In genomic region chr11:61893981-61894380, GRCh38 we compare ENCODE assay signal across 14 cellular contexts. TPM values are rescaled to one million over a fixed set of nuclear protein-coding genes. Genes with fewer than 3 reads are reported as not detected.
A peak's percentile ranks its signal among the peaks of the same experiment; 100 is the strongest.
DNase-seq lines count a peak whose midpoint lies in the region; ATAC-seq and TF ChIP-seq lines count a peak whose summit lies in the region.
"Had no signal": no experiment of that assay in that cellular context is flagged by ENCODE, and none has a peak within 500 bp of the region (broad histone marks: within the 10 kb centered on the region; RNA-seq: fewer than 3 reads in every experiment).

No MANE protein-coding gene starts in this region.

- no peaks in the 10 kb centered on the region for H3K27me3 ChIP-seq in osteoblast (ENCODE audit: insufficient read depth, low read length)
- no peaks in the 10 kb centered on the region for H3K27me3 ChIP-seq in BE2C

- H3K36me3 ChIP-seq in osteoblast (ENCODE audit: insufficient read depth, low read length) = peaks cover 4% of the 10 kb centered on the region
- H3K36me3 ChIP-seq in BE2C = no peaks in the 10 kb centered on the region
- H3K36me3 ChIP-seq: prostate gland had no signal

- H3K9me3 ChIP-seq in osteoblast (ENCODE audit: low read depth, low read length) (no peaks in the 10 kb centered on the region), BE2C (no peaks in the 10 kb centered on the region)
- H3K9me3 ChIP-seq: prostate gland had no signal

- DNase-seq in AG20443 (ENCODE audit: low spot score) (peak; percentile 48), NCI-H226 (peak; percentile 72), dedifferentiated amniotic fluid mesenchymal stem cell (ENCODE audit: extremely low spot score) (peak; percentile 86), osteoblast (ENCODE audit: insufficient read length, low spot score, missing footprints) (peak; percentile 97), GM13977 (ENCODE audit: low spot score) (no peak), BE2C (no peak)
- DNase-seq: activated CD4-positive, alpha-beta T cell treated with anti-CD3 and anti-CD28 coated beads, Interleukin-2, amount 50 U/mL, for 4 hours; activated naive CD4-positive, alpha-beta T cell treated with anti-CD3 and anti-CD28 coated beads for 36 hours; hippocampal formation; NCI-H146; T-helper 1 cell had no signal

- H3K4me1 ChIP-seq in osteoblast (ENCODE audit: insufficient read depth, low read length) (peaks cover 10% of the 10 kb centered on the region), BE2C (peaks cover 6% of the 10 kb centered on the region; the same call in 1 of the 2 replicates)

- H4K20me1 ChIP-seq in osteoblast (ENCODE audit: insufficient read depth, low read length) = no peaks in the 10 kb centered on the region

- H3K79me2 ChIP-seq in osteoblast (ENCODE audit: insufficient read depth, low read length) = peaks cover 16% of the 10 kb centered on the region

- H2AFZ ChIP-seq in osteoblast (ENCODE audit: low read length) = no peak overlapping the region

- peak overlapping the region; percentile 36 for H3K27ac ChIP-seq in osteoblast (ENCODE audit: low read depth, low read length)
- H3K27ac ChIP-seq: prostate gland had no signal

- H3K4me3 ChIP-seq in osteoblast (ENCODE audit: insufficient read depth, low read length) (no peak overlapping the region), BE2C (ENCODE audit: low read depth, low read length) (no peak overlapping the region)
- H3K4me3 ChIP-seq: prostate gland had no signal

- no peak overlapping the region for H3K4me2 ChIP-seq in osteoblast (ENCODE audit: insufficient read depth, low read length)

- ATAC-seq in HG02763 (IDR thresholded peaks at IDR 0.05; ENCODE audit: unreplicated experiment) (no peak), HG02588 (IDR thresholded peaks at IDR 0.05; ENCODE audit: unreplicated experiment) (no peak)

- no peak for TF ChIP-seq CTCF in osteoblast (IDR thresholded peaks at IDR 0.05; ENCODE audit: extremely low read depth, low read depth, low read length)
- no peak for TF ChIP-seq CTCF in GM13977 (IDR thresholded peaks at IDR 0.05; ENCODE audit: extremely low read depth, insufficient read depth, missing control alignments)
- no peak for TF ChIP-seq CTCF in BE2C (IDR thresholded peaks at IDR 0.05; ENCODE audit: low read depth, low read length)

- in situ Hi-C loops in GM13977 (cut with MboI; ENCODE audit: low pct_unique_long_range_greater_than_20kb, low sequenced_read_pairs, unreplicated experiment) = no loop called here

RNA-seq across cellular contexts. Expression of gene FADS3, which starts 2.6 kb away (rescaled TPM):
- 127 and 144 TPM in 2 replicates for total RNA-seq in osteoblast
- 21.4 TPM for polyA plus RNA-seq in BE2C (2012; ENCODE audit: insufficient read depth, insufficient read length, low read depth)

RNA-seq across cellular contexts. Expression of gene RAB3IL1, which starts 23.4 kb away (rescaled TPM):
- total RNA-seq in osteoblast = 15.9 and 20.3 TPM in 2 replicates
- 42.9 TPM for polyA plus RNA-seq in BE2C (2012; ENCODE audit: insufficient read depth, insufficient read length, low read depth)

RNA-seq across cellular contexts. Expression of gene BEST1, which starts 56.2 kb away (rescaled TPM):
- total RNA-seq in osteoblast = 5.6 and 8.0 TPM in 2 replicates
- 1.5 TPM for polyA plus RNA-seq in BE2C (2012; ENCODE audit: insufficient read depth, insufficient read length, low read depth)

Comparison
In these comparisons a context has a peak if more than half of its experiments do, and no peak if none do; other contexts are left out.
1. DNase-seq: peak in AG20443 (single experiment), NCI-H226 (single experiment), dedifferentiated amniotic fluid mesenchymal stem cell (single experiment) and osteoblast (single experiment); none in GM13977 (single experiment) and BE2C (single experiment).